In genomic region chr3:901953-902778, GRCh38 we compare ENCODE assay signal across 8 cellular contexts.
DNase-seq lines count a peak whose midpoint lies in the region; ATAC-seq and TF ChIP-seq lines count a peak whose summit lies in the region.

No MANE protein-coding gene starts in this region.

- H3K4me3 Mint-ChIP-seq in mesothelial cell of epicardium, result no peak overlapping the region

- peaks cover 2% of the 10 kb centered on the region for H3K27me3 Mint-ChIP-seq in mesothelial cell of epicardium (ENCODE audit: low read depth)

- peaks cover 43% of the 10 kb centered on the region for H3K9me3 Mint-ChIP-seq in mesothelial cell of epicardium

- H3K4me1 Mint-ChIP-seq in mesothelial cell of epicardium, result no peaks in the 10 kb centered on the region

- H3K27ac Mint-ChIP-seq in mesothelial cell of epicardium, result no peak overlapping the region

- peak; percentile 74 for ATAC-seq in HG02840 (IDR thresholded peaks at IDR 0.05; ENCODE audit: low FRiP score, unreplicated experiment)

- peak; percentile 21 for DNase-seq in NCI-H2029 treated with DMSO at 0.1 percent for 48 hours (lab: John Stamatoyannopoulos, UW)
- no peak for DNase-seq in NCI-H2029 (lab: John Stamatoyannopoulos, UW)
- peak; percentile 36 for DNase-seq in RPMI8226
- DNase-seq in mesothelial cell of epicardium (ENCODE audit: low spot score in 2 of 2, unreplicated experiment in 2 of 2), result no peak
- DNase-seq in activated naive CD4-positive, alpha-beta T cell treated with anti-CD3 and anti-CD28 coated beads, Interleukin-2, amount 50 U/mL, for 16 hours, result no peak
- no peak for DNase-seq in foreskin melanocyte
- no peak for DNase-seq in activated T-cell treated with anti-CD3 and anti-CD28 coated beads for 4 hours

- peaks cover 17% of the 10 kb centered on the region for H3K36me3 Mint-ChIP-seq in mesothelial cell of epicardium

- peak; percentile 71 for TF ChIP-seq CTCF in mesothelial cell of epicardium (IDR thresholded peaks at IDR 0.05; ENCODE audit: unreplicated experiment)

Comparison
In these comparisons a context has a peak if more than half of its experiments do, and no peak if none do; other contexts are left out.
1. DNase-seq: peak in NCI-H2029 treated with DMSO at 0.1 percent for 48 hours (single experiment) and RPMI8226 (single experiment); none in NCI-H2029 (single experiment), mesothelial cell of epicardium (0 of 2), activated naive CD4-positive, alpha-beta T cell treated with anti-CD3 and anti-CD28 coated beads, Interleukin-2, amount 50 U/mL, for 16 hours (single experiment), foreskin melanocyte (single experiment) and activated T-cell treated with anti-CD3 and anti-CD28 coated beads for 4 hours (single experiment).